8 cellular contexts compared by ENCODE assay signal in genomic region chr12:32106153-32106516, GRCh38. TPM values are rescaled to one million over a fixed set of nuclear protein-coding genes. Genes with fewer than 3 reads are reported as not detected.
DNase-seq lines count a peak whose midpoint lies in the region; ATAC-seq and TF ChIP-seq lines count a peak whose summit lies in the region.

No MANE protein-coding gene starts in this region.

- peak; percentile 7 for ATAC-seq in left lobe of liver

- no peaks in the 10 kb centered on the region for H3K4me1 ChIP-seq in thymus (ENCODE audit: control insufficient read depth, insufficient read depth, low read length)

- H3K36me3 ChIP-seq in H7 (replicated peaks; ENCODE audit: control insufficient read depth, insufficient read depth, low read length) = no peaks in the 10 kb centered on the region
- H3K36me3 ChIP-seq in thymus (ENCODE audit: control insufficient read depth, insufficient read depth) = no peaks in the 10 kb centered on the region

- DNase-seq in H7 = no peak
- DNase-seq in left lobe of liver (ENCODE audit: low spot score) = no peak
- no peak for DNase-seq in NCI-H345 (lab: John Stamatoyannopoulos, UW)
- DNase-seq in DMS153 treated with DMSO at 0.1 percent for 48 hours (lab: John Stamatoyannopoulos, UW; ENCODE audit: unreplicated experiment) = no peak
- no peak for DNase-seq in NCI-H774 (lab: John Stamatoyannopoulos, UW)

- WGBS in thymus = 19% methylated on average over 23 of the region's 23 CpGs

- H3K4me3 ChIP-seq in H7 (ENCODE audit: insufficient read depth, low read depth, low read length) = peak overlapping the region; percentile 97
- peak overlapping the region; percentile 77 for H3K4me3 ChIP-seq in thymus (ENCODE audit: low read length)

- H3K9me3 ChIP-seq in thymus (ENCODE audit: control insufficient read depth) = no peaks in the 10 kb centered on the region

- no peaks in the 10 kb centered on the region for H3K27me3 ChIP-seq in H7 (ENCODE audit: control insufficient read depth, insufficient read depth, low read length)
- no peaks in the 10 kb centered on the region for H3K27me3 ChIP-seq in thymus (ENCODE audit: control insufficient read depth, insufficient read depth)

- TF ChIP-seq CTCF in 22Rv1 (IDR thresholded peaks at IDR 0.05) = no peak

- H3K27ac ChIP-seq in 22Rv1 (peak overlapping the region; percentile 71), angular gyrus (ENCODE audit: low read depth, low read length) (peak overlapping the region; percentile 83), thymus (ENCODE audit: low read depth) (peak overlapping the region; percentile 77)

RNA-seq across cellular contexts. Expression of gene BICD1, which starts 0.5 kb away (rescaled TPM):
- total RNA-seq in H7 (2014; rRNA removed; shearing (Covaris generic)) = 13.1 and 19.9 TPM in 2 replicates
- 0.91 TPM for total RNA-seq in left lobe of liver
- 12.1 TPM for polyA plus RNA-seq in thymus
